ENCODE assay signal across 1 cellular context in genomic region chr19:18494267-18494607, GRCh38.
TF ChIP-seq lines count a peak whose summit lies in the region.

No MANE protein-coding gene starts in this region.

TF ChIP-seq in HepG2, 621 proteins besides CTCF, POLR2A, EP300 and RAD21:
- no peak for TF ChIP-seq UBTF (CRISPR knock-in tag; IDR thresholded peaks at IDR 0.05)
- no peak for TF ChIP-seq ZNF780A (CRISPR knock-in tag; IDR thresholded peaks at IDR 0.05)
- no peak for TF ChIP-seq SMARCE1 (IDR thresholded peaks at IDR 0.05; ENCODE audit: borderline replicate concordance)
- no peak for TF ChIP-seq HOXA7 (CRISPR knock-in tag; IDR thresholded peaks at IDR 0.05)
- no peak for TF ChIP-seq CERS6 (CRISPR knock-in tag; IDR thresholded peaks at IDR 0.05)
- TF ChIP-seq BRD4 (CRISPR knock-in tag; IDR thresholded peaks at IDR 0.05), result no peak
- no peak for TF ChIP-seq ZNF646 (CRISPR knock-in tag; IDR thresholded peaks at IDR 0.05)
- TF ChIP-seq ZSCAN25 (CRISPR knock-in tag; IDR thresholded peaks at IDR 0.05), result no peak
- TF ChIP-seq PHB2 (IDR thresholded peaks at IDR 0.05; ENCODE audit: partially characterized antibody), result no peak
- no peak for TF ChIP-seq ZNF234 (CRISPR knock-in tag; conservative IDR thresholded peaks at IDR 0.05)
- no peak for TF ChIP-seq CCDC6 (CRISPR knock-in tag; IDR thresholded peaks at IDR 0.05)
- TF ChIP-seq STAG1 (CRISPR knock-in tag; IDR thresholded peaks at IDR 0.05), result no peak
- TF ChIP-seq RXRB (CRISPR knock-in tag; IDR thresholded peaks at IDR 0.05; ENCODE audit: borderline replicate concordance), result no peak
- no peak for TF ChIP-seq ZSCAN21 (CRISPR knock-in tag; IDR thresholded peaks at IDR 0.05; ENCODE audit: borderline replicate concordance)
- no peak for TF ChIP-seq AKNA (CRISPR knock-in tag; IDR thresholded peaks at IDR 0.05; ENCODE audit: borderline replicate concordance)
- TF ChIP-seq MLX (CRISPR knock-in tag; IDR thresholded peaks at IDR 0.05), result no peak
